8 cellular contexts compared by ENCODE assay signal in the genomic region with DNA sequence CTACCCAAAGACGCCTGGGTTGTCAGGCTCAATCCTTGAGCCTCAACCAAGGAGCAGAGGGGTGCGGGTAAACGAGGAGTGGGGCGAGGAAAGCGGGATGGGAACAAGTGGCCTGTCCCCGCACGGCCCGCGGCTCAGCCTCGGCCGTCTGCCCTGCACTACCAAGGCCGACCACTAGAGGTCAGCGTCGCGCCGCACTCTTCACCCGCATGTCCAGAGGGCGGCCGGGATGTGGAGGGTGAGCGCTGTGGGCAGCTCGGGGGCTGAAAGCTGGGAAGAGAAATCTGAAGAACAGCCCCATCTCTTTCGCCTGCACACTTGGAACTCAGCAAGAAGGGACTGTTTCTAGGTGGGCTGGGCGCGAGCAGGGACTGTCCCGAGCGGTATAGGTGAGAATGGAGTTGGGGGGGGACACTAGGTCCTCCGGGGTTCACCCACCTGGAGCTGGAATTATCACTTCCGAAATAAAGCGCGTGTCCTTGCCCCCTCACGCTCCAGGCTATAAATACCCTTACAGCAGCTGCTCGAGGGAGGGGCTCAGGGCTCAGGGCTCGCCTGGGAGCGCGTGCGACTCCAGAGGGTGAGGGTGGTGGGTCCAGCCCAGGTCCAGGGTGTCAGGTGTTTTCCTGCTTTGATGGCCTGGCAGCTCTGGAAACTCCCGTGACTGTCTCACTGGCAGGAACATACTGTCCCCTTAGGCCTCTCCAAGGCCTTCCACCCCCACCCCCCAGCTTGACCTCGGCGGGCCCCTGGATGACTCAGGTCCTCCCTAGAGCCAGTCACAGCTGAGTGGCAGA. TPM values are rescaled to one million over a fixed set of nuclear protein-coding genes. Genes with fewer than 3 reads are reported as not detected.
A peak's percentile ranks its signal among the peaks of the same experiment; 100 is the strongest.
DNase-seq lines count a peak whose midpoint lies in the region; ATAC-seq, FAIRE-seq and TF ChIP-seq lines count a peak whose summit lies in the region.

No MANE protein-coding gene starts in this region.

- peak overlapping the region; percentile 50; the same call in 1 of the 2 replicates for H3K4ac ChIP-seq in IMR-90 (ENCODE audit: low read depth, low read length)

- no peak overlapping the region for H3K27ac Mint-ChIP-seq in activated naive CD8-positive, alpha-beta T cell treated with anti-CD3 and anti-CD28 coated beads, Interleukin-2, amount 10 ng/mL, durations not matched to agents 7 days and 5 days

- TF ChIP-seq CTCF in DOHH2 (IDR thresholded peaks at IDR 0.05; ENCODE audit: low read depth, low read length, poor library complexity, severe bottlenecking) (peak; percentile 99), IMR-90 (conservative IDR thresholded peaks at IDR 0.05; ENCODE audit: low read depth, low read length) (peak; percentile 96), pancreas (IDR thresholded peaks at IDR 0.05) (peak; percentile 99 to 100 (median 100))

- H3K4me3 Mint-ChIP-seq in activated naive CD8-positive, alpha-beta T cell treated with anti-CD3 and anti-CD28 coated beads, Interleukin-2, amount 10 ng/mL, durations not matched to agents 7 days and 5 days = peak overlapping the region; percentile 87

- H3K79me2 ChIP-seq in DOHH2 (ENCODE audit: control insufficient read depth, low read length) = no peaks in the 10 kb centered on the region

- H2BK120ac ChIP-seq in IMR-90 (ENCODE audit: low read depth, low read length) = no peak overlapping the region

- 0% methylated on average over 9 of the region's 39 CpGs; no CpG with 5 or more reads in 1 of the 2 experiments for WGBS in IMR-90 (ENCODE audit: extremely low coverage in 2 of 2, insufficient read length in 1 of 2), 2 experiments
- 4% methylated on average over 32 to 39 of the region's 39 CpGs for WGBS in pancreas, 2 donors
- WGBS in thymus = 17% methylated on average over 39 of the region's 39 CpGs

- POLR2A ChIA-PET in IMR-90 (lab: Charles Lee; ENCODE audit: unreplicated experiment) = interaction anchor here (0.6 kb wide), 1 partner anchor 137 kb away, joined by 3 read pairs; no protein-coding TSS in a partner anchor
- POLR2A ChIA-PET in activated naive CD8-positive, alpha-beta T cell treated with anti-CD3 and anti-CD28 coated beads, Interleukin-2, amount 10 ng/mL, durations not matched to agents 7 days and 5 days (lab: Charles Lee) = no interaction called here

- no peaks in the 10 kb centered on the region for H3K9me3 ChIP-seq in DOHH2 (ENCODE audit: control insufficient read depth, insufficient read depth, low read length)
- H3K9me3 ChIP-seq in IMR-90 (ENCODE audit: control insufficient read depth, insufficient read depth, low read length) = no peaks in the 10 kb centered on the region
- no peaks in the 10 kb centered on the region for H3K9me3 ChIP-seq in pancreas
- peaks cover 2% of the 10 kb centered on the region for H3K9me3 ChIP-seq in thymus (ENCODE audit: control insufficient read depth)

- H3K36me3 Mint-ChIP-seq in activated naive CD8-positive, alpha-beta T cell treated with anti-CD3 and anti-CD28 coated beads, Interleukin-2, amount 10 ng/mL, durations not matched to agents 7 days and 5 days = no peaks in the 10 kb centered on the region

- no peak for TF ChIP-seq POLR2A in IMR-90 (IDR thresholded peaks at IDR 0.05; ENCODE audit: low read depth, low read length)

- no peaks in the 10 kb centered on the region for H3K9me2 ChIP-seq in DOHH2 (replicated peaks; ENCODE audit: control insufficient read depth, low read length)

- H3K36me3 ChIP-seq in DOHH2 (ENCODE audit: control insufficient read depth, low read length) = no peaks in the 10 kb centered on the region
- no peaks in the 10 kb centered on the region for H3K36me3 ChIP-seq in IMR-90 (ENCODE audit: control insufficient read depth, insufficient read depth, low read length)
- peaks cover 0 to 8% (median 0%) of the 10 kb centered on the region in 3 donors for H3K36me3 ChIP-seq in pancreas
- no peaks in the 10 kb centered on the region for H3K36me3 ChIP-seq in thymus (ENCODE audit: control insufficient read depth, insufficient read depth)

- H4K20me1 ChIP-seq in DOHH2 (ENCODE audit: control insufficient read depth, insufficient read depth, low read depth, low read length) = no peaks in the 10 kb centered on the region
- H4K20me1 ChIP-seq in IMR-90 (ENCODE audit: insufficient read depth, low read length) = no peaks in the 10 kb centered on the region

- H3K9me1 ChIP-seq in IMR-90 (ENCODE audit: insufficient read depth, low read length) = 0 out of 2 replicates have a peak, but pooled peaks cover 3% of the 10 kb centered on the region

- H2BK20ac ChIP-seq in IMR-90 (ENCODE audit: low read depth, low read length) = no peak overlapping the region

- H4K5ac ChIP-seq in IMR-90 (ENCODE audit: low read depth, low read length) = no peak overlapping the region

- no peak overlapping the region for H3K18ac ChIP-seq in IMR-90 (ENCODE audit: low read depth, low read length)

- peaks cover 11% of the 10 kb centered on the region for H3K27me3 Mint-ChIP-seq in activated naive CD8-positive, alpha-beta T cell treated with anti-CD3 and anti-CD28 coated beads, Interleukin-2, amount 10 ng/mL, durations not matched to agents 7 days and 5 days

- peak; percentile 53 for DNase-seq in IMR-90
- DNase-seq in activated naive CD8-positive, alpha-beta T cell treated with anti-CD3 and anti-CD28 coated beads, Interleukin-2, amount 10 ng/mL, durations not matched to agents 7 days and 5 days = peak; percentile 90
- peak; percentile 92 for DNase-seq in Right ventricle myocardium superior
- DNase-seq in pancreas = peak; percentile 93 to 98 (median 98)

- peaks cover 10% of the 10 kb centered on the region for H3K4me1 Mint-ChIP-seq in activated naive CD8-positive, alpha-beta T cell treated with anti-CD3 and anti-CD28 coated beads, Interleukin-2, amount 10 ng/mL, durations not matched to agents 7 days and 5 days

- intact Hi-C loops in IMR-90 (cut with micrococcal nuclease) (loop anchor here (1.0 to 5.0 kb wide), 6 partner anchors 69 to 355 kb away; no protein-coding TSS in a partner anchor), Right ventricle myocardium superior (cut with DNase I) (loop anchor here (2.0 to 5.0 kb wide), 4 partner anchors 29 to 126 kb away; no protein-coding TSS in a partner anchor), pancreas (cut with DNase I) (loop anchor here in 1 of 3 donors (10.0 kb wide), 1 partner anchor 109 kb away; no protein-coding TSS in a partner anchor)

- H3F3A ChIP-seq in DOHH2 (ENCODE audit: control insufficient read depth, insufficient read depth) = no peaks in the 10 kb centered on the region

- no peaks in the 10 kb centered on the region for H3K9me3 Mint-ChIP-seq in activated naive CD8-positive, alpha-beta T cell treated with anti-CD3 and anti-CD28 coated beads, Interleukin-2, amount 10 ng/mL, durations not matched to agents 7 days and 5 days

- H3K14ac ChIP-seq in IMR-90 (replicated peaks; ENCODE audit: low read depth, low read length) = no peak overlapping the region

- no peak overlapping the region for H3K27ac ChIP-seq in DOHH2 (ENCODE audit: low read depth, low read length)
- H3K27ac ChIP-seq in IMR-90 (ENCODE audit: insufficient read depth, low read length) = no peak overlapping the region
- H3K27ac ChIP-seq in pancreas = peak overlapping the region; percentile 81 to 92 (median 86)
- H3K27ac ChIP-seq in thymus (ENCODE audit: low read depth) = no peak overlapping the region

- peak overlapping the region; percentile 98 for H2AFZ ChIP-seq in IMR-90 (replicated peaks; ENCODE audit: low read length, poor library complexity)

- H2AK9ac ChIP-seq in IMR-90 (replicated peaks; ENCODE audit: low read depth, low read length, poor library complexity) = peak overlapping the region; percentile 77

- TF ChIP-seq RAD21 in IMR-90 (IDR thresholded peaks at IDR 0.05; ENCODE audit: low read length) = peak; percentile 88

- H4K91ac ChIP-seq in IMR-90 (ENCODE audit: insufficient read depth, low read depth, low read length) = no peak overlapping the region

- H3K56ac ChIP-seq in IMR-90 (ENCODE audit: extremely low read depth, insufficient read depth, low read length) = no peak overlapping the region

- H3K79me1 ChIP-seq in IMR-90 (ENCODE audit: low read depth in 1 of 2, low read length in 2 of 2) = no peaks in the 10 kb centered on the region

- H2BK5ac ChIP-seq in IMR-90 (ENCODE audit: low read depth, low read length, poor library complexity, severe bottlenecking) = no peak overlapping the region

- no peak overlapping the region for H4K8ac ChIP-seq in IMR-90 (ENCODE audit: low read depth in 2 of 2, low read length in 2 of 2)

- no peak overlapping the region for H2BK15ac ChIP-seq in IMR-90 (ENCODE audit: low read depth, low read length)

- in situ Hi-C loops in IMR-90 (cut with MboI; ENCODE audit: low sequenced_read_pairs) = no loop called here

- CTCF ChIA-PET in IMR-90 (lab: Yijun Ruan, JAX) = interaction anchor here (0.5 to 1.5 kb wide), 11 partner anchors 9 to 144 kb away, joined by 3 to 9 read pairs (median 4); a partner anchor contains a TSS

- ATAC-seq in GM21529 (IDR thresholded peaks at IDR 0.05; ENCODE audit: unreplicated experiment) (peak; percentile 67), IMR-90 (ENCODE audit: low read depth) (peak; percentile 94), SK-N-SH treated with all-trans-retinoic acid at 6 μM for 48 hours (peak; percentile 92), Right ventricle myocardium superior (ENCODE audit: poor library complexity) (peak; percentile 86), pancreas (peak; percentile 66 to 93 (median 78))
- ATAC-seq in activated naive CD8-positive, alpha-beta T cell treated with anti-CD3 and anti-CD28 coated beads, Interleukin-2, amount 10 ng/mL, durations not matched to agents 7 days and 5 days (ENCODE audit: low read depth) = peak; percentile 60

- peak overlapping the region; percentile 77 for H3K4me2 ChIP-seq in DOHH2 (ENCODE audit: low read length)
- peak overlapping the region; percentile 81 for H3K4me2 ChIP-seq in IMR-90 (ENCODE audit: low read depth, low read length)

- H3K4me3 ChIP-seq in DOHH2 (ENCODE audit: low read length) = peak overlapping the region; percentile 75
- H3K4me3 ChIP-seq in IMR-90 (ENCODE audit: insufficient read depth, low read depth, low read length) = peak overlapping the region; percentile 66
- H3K4me3 ChIP-seq in pancreas = peak overlapping the region; percentile 45 to 86 (median 58)
- H3K4me3 ChIP-seq in thymus (ENCODE audit: low read length) = peak overlapping the region; percentile 87

- dilution Hi-C loops in IMR-90 (cut with HindIII; ENCODE audit: low sequenced_read_pairs, unreplicated experiment) = no loop called here

- no TSS peak for BruUV-seq in IMR-90 (replicated peaks; lab: Mats Ljungman, UMichigan)

- FAIRE-seq in pancreas (lab: Jason Lieb, UNC) = no peak

- H3K9ac ChIP-seq in IMR-90 (ENCODE audit: low read depth, low read length) = peak overlapping the region; percentile 63

- H3K23ac ChIP-seq in IMR-90 (ENCODE audit: low read depth, low read length) = peak overlapping the region; percentile 75; the same call in 1 of the 2 replicates

- peaks cover 10% of the 10 kb centered on the region for H3K4me1 ChIP-seq in DOHH2 (ENCODE audit: control insufficient read depth, low read length)
- peaks cover 6% of the 10 kb centered on the region for H3K4me1 ChIP-seq in IMR-90 (ENCODE audit: control insufficient read depth, insufficient read depth, low read length)
- H3K4me1 ChIP-seq in pancreas = peaks cover 20 to 30% (median 27%) of the 10 kb centered on the region in 3 donors
- H3K4me1 ChIP-seq in thymus (ENCODE audit: control insufficient read depth, insufficient read depth, low read length) = peaks cover 8% of the 10 kb centered on the region

- H3K27me3 ChIP-seq in DOHH2 (ENCODE audit: control insufficient read depth, low read length) (peaks cover 11% of the 10 kb centered on the region), IMR-90 (ENCODE audit: control insufficient read depth, insufficient read depth, low read length) (peaks cover 17% of the 10 kb centered on the region; the same call in 1 of the 2 replicates), pancreas (no peaks in the 10 kb centered on the region), thymus (ENCODE audit: control insufficient read depth, insufficient read depth) (peaks cover 6% of the 10 kb centered on the region)

- no peak overlapping the region for H2AK5ac ChIP-seq in IMR-90 (ENCODE audit: low read depth, low read length)

RNA-seq across cellular contexts. Expression of a gene that starts 9.8 kb away (rescaled TPM):
- total RNA-seq in IMR-90 (2012; rRNA removed) (not detected in 2 replicates), Right ventricle myocardium superior (3.0 TPM), pancreas (100 to 1,000 TPM in 1 of 6 donors, 10 to 100 TPM in 5; 27.0 to 142 (median 56.4) TPM)
- polyA plus RNA-seq in IMR-90 (2012; rRNA removed) (not detected in 2 replicates), pancreas (10 to 100 TPM; 24.1 to 42.4 TPM), thymus (0.41 TPM)
- polyA plus RNA-seq in IMR-90 (2012; cell fraction: cytosol; rRNA removed) = not detected in 2 replicates
- not detected in 2 replicates for polyA plus RNA-seq in IMR-90 (2012; cell fraction: nucleus; rRNA removed; ENCODE audit: low replicate concordance)
- total RNA-seq in activated naive CD8-positive, alpha-beta T cell treated with anti-CD3 and anti-CD28 coated beads, Interleukin-2, amount 10 ng/mL, durations not matched to agents 7 days and 5 days = not detected

RNA-seq across cellular contexts. Expression of a gene that starts 14.6 kb away (rescaled TPM):
- total RNA-seq in IMR-90 (2012; rRNA removed) = 0.56 and 0.90 TPM in 2 replicates
- 5.2 and 6.1 TPM in 2 replicates for polyA plus RNA-seq in IMR-90 (2012; rRNA removed)
- 3.2 and 4.9 TPM in 2 replicates for polyA plus RNA-seq in IMR-90 (2012; cell fraction: cytosol; rRNA removed)
- 13.9 and 32.7 TPM in 2 replicates for polyA plus RNA-seq in IMR-90 (2012; cell fraction: nucleus; rRNA removed; ENCODE audit: low replicate concordance)
- not detected for total RNA-seq in activated naive CD8-positive, alpha-beta T cell treated with anti-CD3 and anti-CD28 coated beads, Interleukin-2, amount 10 ng/mL, durations not matched to agents 7 days and 5 days
- 11.9 TPM for total RNA-seq in Right ventricle myocardium superior
- under 1 TPM; 0.04 to 0.25 (median 0.13) TPM for total RNA-seq in pancreas
- under 1 TPM; 0.21 to 0.34 TPM for polyA plus RNA-seq in pancreas
- polyA plus RNA-seq in thymus = 0.14 TPM

RNA-seq across cellular contexts. Expression of a gene that starts 31.3 kb away (rescaled TPM):
- total RNA-seq in IMR-90 (2012; rRNA removed) (not detected in 2 replicates), Right ventricle myocardium superior (229 TPM), pancreas (under 1 TPM in 4 of 6 donors, not detected in 2; 0.09 to 0.35 (median 0.33) TPM)
- polyA plus RNA-seq in IMR-90 (2012; rRNA removed) (not detected in 2 replicates), pancreas (under 1 TPM; 0.15 to 0.52 TPM), thymus (1.0 TPM)
- polyA plus RNA-seq in IMR-90 (2012; cell fraction: cytosol; rRNA removed) = not detected in 2 replicates
- polyA plus RNA-seq in IMR-90 (2012; cell fraction: nucleus; rRNA removed; ENCODE audit: low replicate concordance) = 0.06 TPM in 1 of 2 replicates, not detected in the other
- total RNA-seq in activated naive CD8-positive, alpha-beta T cell treated with anti-CD3 and anti-CD28 coated beads, Interleukin-2, amount 10 ng/mL, durations not matched to agents 7 days and 5 days = not detected

RNA-seq across cellular contexts. Expression of a gene that starts 38.3 kb away (rescaled TPM):
- 11.9 and 12.2 TPM in 2 replicates for total RNA-seq in IMR-90 (2012; rRNA removed)
- 7.2 and 8.3 TPM in 2 replicates for polyA plus RNA-seq in IMR-90 (2012; rRNA removed)
- polyA plus RNA-seq in IMR-90 (2012; cell fraction: cytosol; rRNA removed) = 3.8 and 6.6 TPM in 2 replicates
- polyA plus RNA-seq in IMR-90 (2012; cell fraction: nucleus; rRNA removed; ENCODE audit: low replicate concordance) = 5.5 and 9.9 TPM in 2 replicates
- total RNA-seq in activated naive CD8-positive, alpha-beta T cell treated with anti-CD3 and anti-CD28 coated beads, Interleukin-2, amount 10 ng/mL, durations not matched to agents 7 days and 5 days = 10 to 100 TPM; 13.5 to 15.4 TPM
- 12.1 TPM for total RNA-seq in Right ventricle myocardium superior
- total RNA-seq in pancreas = 10 to 100 TPM; 11.0 to 19.0 (median 13.7) TPM
- 10 to 100 TPM; 16.2 to 20.9 TPM for polyA plus RNA-seq in pancreas
- 28.2 TPM for polyA plus RNA-seq in thymus

Comparison
In these comparisons a context has a peak if more than half of its experiments do, and no peak if none do; other contexts are left out.
1. H3K27ac ChIP-seq: peak in pancreas (4 of 4); none in DOHH2 (single experiment), IMR-90 (single experiment) and thymus (single experiment).
2. RNA of a gene that starts 31.3 kb away (total RNA-seq): 229 TPM in Right ventricle myocardium superior (single experiment); 0.09 to 0.35 TPM in pancreas, not detected in IMR-90 and not detected in activated naive CD8-positive, alpha-beta T cell treated with anti-CD3 and anti-CD28 coated beads, Interleukin-2, amount 10 ng/mL, durations not matched to agents 7 days and 5 days; every median in the first group is over 100 times any median in the second.
3. Peak in every context shown above with its lines, with median percentiles within 50 percentile points of each other: H3K4me3 ChIP-seq, CTCF ChIP-seq, ATAC-seq and DNase-seq.